In the genomic region with DNA sequence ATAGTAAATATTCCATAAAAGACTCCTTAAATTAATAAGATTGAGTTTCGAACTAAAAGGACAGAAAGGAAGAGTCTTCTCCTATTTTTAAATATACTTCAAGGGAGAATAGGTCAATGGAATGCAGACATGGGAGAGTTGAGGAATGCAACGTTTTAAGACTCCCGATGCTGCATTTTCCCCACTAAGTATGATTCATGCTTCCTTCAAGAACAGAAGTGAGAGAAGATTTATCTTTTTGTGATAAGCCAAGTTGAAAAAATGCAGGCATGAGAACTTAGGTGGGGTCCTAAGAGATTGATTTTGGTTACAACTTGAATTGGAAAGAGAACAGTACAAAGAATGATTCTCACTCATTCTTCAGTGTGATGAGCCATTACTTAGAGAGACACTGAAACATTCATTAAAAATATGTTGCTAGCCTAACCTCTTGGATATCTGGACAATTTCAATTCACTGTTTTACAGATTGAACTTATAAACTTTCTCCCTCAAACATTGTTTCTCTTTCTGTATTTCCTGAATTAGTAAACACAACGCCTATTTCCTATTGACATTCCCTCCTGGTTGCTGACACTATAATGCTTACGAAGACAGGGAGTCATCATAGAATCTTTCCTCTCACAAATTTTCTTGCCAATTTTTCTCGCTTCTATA, we compare ENCODE assay signal across 22 cellular contexts.
DNase-seq lines count a peak whose midpoint lies in the region; ATAC-seq, FAIRE-seq and TF ChIP-seq lines count a peak whose summit lies in the region.
"Had no signal": no experiment of that assay in that cellular context is flagged by ENCODE, and none has a peak within 500 bp of the region (broad histone marks: within the 10 kb centered on the region; RNA-seq: fewer than 3 reads in every experiment).

No MANE protein-coding gene starts in this region.

- no peak overlapping the region for H4K91ac ChIP-seq in H1 (replicated peaks; ENCODE audit: insufficient read length, low read length)

- CTCF ChIA-PET in H1 (lab: Charles Lee; ENCODE audit: partially characterized antibody) = no interaction called here

- no peak overlapping the region for H3K23ac ChIP-seq in H1 (ENCODE audit: insufficient read length)

- H3F3A ChIP-seq in smooth muscle cell (ENCODE audit: low read depth) = no peaks in the 10 kb centered on the region

- TF ChIP-seq RAD21 in H1 (IDR thresholded peaks at IDR 0.05 in 1 of 2, conservative IDR thresholded peaks at IDR 0.05 in 1 of 2; ENCODE audit: low read depth in 2 of 2, low read length in 2 of 2) = no peak

- no peak overlapping the region for H3K4ac ChIP-seq in H1 (replicated peaks; ENCODE audit: insufficient read length, low read depth, low read length)

- FAIRE-seq in H1 (lab: Jason Lieb, UNC) = no peak

- no peaks in the 10 kb centered on the region for H3K9me3 ChIP-seq in HUES48 (ENCODE audit: control insufficient read depth, insufficient read depth, low read length)
- H3K9me3 ChIP-seq in H1 (ENCODE audit: insufficient read depth in 2 of 2, low read depth in 1 of 2, low read length in 1 of 2) = no peaks in the 10 kb centered on the region
- no peaks in the 10 kb centered on the region for H3K9me3 ChIP-seq in smooth muscle cell (replicated peaks; ENCODE audit: low read depth)
- H3K9me3 ChIP-seq in mucosa of descending colon = peaks cover 3% of the 10 kb centered on the region
- H3K9me3 ChIP-seq: left lung, thoracic aorta had no signal

- H3K23me2 ChIP-seq in H1 (ENCODE audit: low read depth, low read length) = no peaks in the 10 kb centered on the region

- H2BK15ac ChIP-seq in H1 (ENCODE audit: low read length) = no peak overlapping the region

- TF ChIP-seq EP300 in H1 (IDR thresholded peaks at IDR 0.05; ENCODE audit: borderline replicate concordance in 1 of 2, low read depth in 2 of 2, low read length in 2 of 2) = no peak

- H2BK20ac ChIP-seq in H1 (ENCODE audit: low read length) = no peak overlapping the region

- H2AK5ac ChIP-seq in H1 (ENCODE audit: low read depth, low read length) = no peak overlapping the region

- no peaks in the 10 kb centered on the region for H3K79me1 ChIP-seq in H1 (ENCODE audit: low read depth, low read length)

- no peak overlapping the region for H2BK12ac ChIP-seq in H1 (ENCODE audit: low read depth, low read length)

- no peak overlapping the region for H4K8ac ChIP-seq in H1 (ENCODE audit: extremely low read depth, insufficient read depth, low read length)

- H2BK120ac ChIP-seq in H1 (replicated peaks; ENCODE audit: low read depth, low read length) = peak overlapping the region; percentile 90

- H3K36me3 ChIP-seq in HUES48 (ENCODE audit: control insufficient read depth, insufficient read depth, low read length) = no peaks in the 10 kb centered on the region
- H3K36me3 ChIP-seq in H1 (ENCODE audit: control insufficient read depth in 2 of 4, insufficient read depth in 4 of 4, low read length in 3 of 4) = no peaks in the 10 kb centered on the region
- H3K36me3 ChIP-seq in smooth muscle cell (ENCODE audit: low read depth) = no peaks in the 10 kb centered on the region
- H3K36me3 ChIP-seq in mucosa of descending colon (ENCODE audit: low read depth) = no peaks in the 10 kb centered on the region
- H3K36me3 ChIP-seq: left lung, thoracic aorta, WERI-Rb-1 had no signal

- 69% methylated on average over 6 of the region's 6 CpGs; no CpG with 5 or more reads in 1 of the 2 experiments for WGBS in H1 (ENCODE audit: extremely low coverage in 1 of 2, insufficient coverage in 1 of 2, insufficient read length in 1 of 2, insufficient replicate concordance in 2 of 2, low coverage in 1 of 2, low lambda C conversion rate in 2 of 2, missing lambda C conversion rate in 1 of 2), 2 experiments
- WGBS in smooth muscle cell (ENCODE audit: low lambda C conversion rate) = 32% methylated on average over 6 of the region's 6 CpGs

- DNase-seq in H1 (ENCODE audit: low read depth in 1 of 2, low spot score in 2 of 2) = no peak
- DNase-seq in kidney tubule cell (ENCODE audit: low spot score) = peak; percentile 55
- no peak for DNase-seq in smooth muscle cell (lab: John Stamatoyannopoulos, UW; ENCODE audit: unreplicated experiment)
- DNase-seq in NCI-H526 treated with DMSO at 0.1 percent for 48 hours (lab: John Stamatoyannopoulos, UW) = no peak
- no peak for DNase-seq in NCI-H524 treated with DMSO at 0.1 percent for 48 hours (lab: John Stamatoyannopoulos, UW)
- no peak for DNase-seq in mucosa of descending colon
- DNase-seq: activated CD4-positive, alpha-beta memory T cell treated with anti-CD3 and anti-CD28 coated beads, Interleukin-2, amount 10 ng/mL, durations not matched to agents 7 days and 5 days; activated naive CD4-positive, alpha-beta T cell; amygdala; DMS79 treated with DMSO at 0.1 percent for 48 hours; foreskin fibroblast; Kasumi-1; left lung; NCI-H1105 treated with DMSO at 0.1 percent for 48 hours; occipital lobe; right cardiac atrium; SHP77; T-helper 17 cell; WERI-Rb-1 had no signal

- H3K18ac ChIP-seq in H1 (ENCODE audit: extremely low read depth, low read length) = no peak overlapping the region

- H3K27ac ChIP-seq in HUES48 (ENCODE audit: low read depth, low read length) = peak overlapping the region; percentile 97
- H3K27ac ChIP-seq in H1 (ENCODE audit: low read depth, low read length) = no peak overlapping the region
- peak overlapping the region; percentile 58 for H3K27ac ChIP-seq in smooth muscle cell (ENCODE audit: low read depth)
- H3K27ac ChIP-seq: left lung, thoracic aorta, WERI-Rb-1 had no signal

- no peak overlapping the region for H3K56ac ChIP-seq in H1 (replicated peaks; ENCODE audit: insufficient read length, low read depth, low read length)

- no peak overlapping the region; the same call in 1 of the 2 replicates for H2BK5ac ChIP-seq in H1 (ENCODE audit: low read depth, low read length)

- intact Hi-C loops in mucosa of descending colon (cut with DNase I, micrococcal nuclease) = no loop called here

- H3K79me2 ChIP-seq in H1 (ENCODE audit: control insufficient read depth in 1 of 2, insufficient read depth in 2 of 2, low read length in 2 of 2) = no peaks in the 10 kb centered on the region
- no peaks in the 10 kb centered on the region for H3K79me2 ChIP-seq in smooth muscle cell (ENCODE audit: low read depth)

- H3K4me2 ChIP-seq in H1 (ENCODE audit: insufficient read depth in 1 of 2, low read depth in 2 of 2, low read length in 2 of 2) = peak overlapping the region in 1 of 2 experiments; percentile 52; a peak in 2 of 4 replicates
- peak overlapping the region; percentile 72 for H3K4me2 ChIP-seq in smooth muscle cell

- H3K14ac ChIP-seq in H1 (ENCODE audit: insufficient read length) = no peak overlapping the region

- peaks cover 18% of the 10 kb centered on the region for H3K4me1 ChIP-seq in HUES48 (ENCODE audit: control insufficient read depth, insufficient read depth, low read length)
- peaks cover 0 to 9% (median 3%) of the 10 kb centered on the region in 4 experiments; a peak in 6 of 7 replicates for H3K4me1 ChIP-seq in H1 (replicated peaks in 1 of 4; ENCODE audit: control insufficient read depth in 3 of 4, insufficient read depth in 4 of 4, low read length in 3 of 4)
- H3K4me1 ChIP-seq in smooth muscle cell (ENCODE audit: low read depth) = peaks cover 18% of the 10 kb centered on the region
- no peaks in the 10 kb centered on the region for H3K4me1 ChIP-seq in mucosa of descending colon (ENCODE audit: low read depth)
- H3K4me1 ChIP-seq: left lung had no signal

- no peak for ATAC-seq in mucosa of descending colon
- ATAC-seq: left lung; right cardiac atrium; stimulated activated memory B cell treated with anti-CD40 and anti-IgM and Interleukin-4, amounts not matched to agents 10 μg/mL and 1 μg/mL and 100 μg/mL, for 72 hours; T-helper 17 cell had no signal

- no peak overlapping the region; the same call in 1 of the 2 replicates for H2AFZ ChIP-seq in H1 (ENCODE audit: low read length)
- H2AFZ ChIP-seq in smooth muscle cell (ENCODE audit: low read depth) = no peak overlapping the region

- H3K4me3 ChIP-seq in HUES48 (ENCODE audit: low read depth, low read length) (peak overlapping the region; percentile 1; the same call in 1 of the 2 replicates), H1 (ENCODE audit: extremely low read depth in 1 of 4, insufficient read depth in 2 of 4, low read depth in 3 of 4, low read length in 4 of 4) (no peak overlapping the region; a peak in 2 of 8 replicates), smooth muscle cell (no peak overlapping the region), mucosa of descending colon (no peak overlapping the region)
- H3K4me3 ChIP-seq: left lung, thoracic aorta had no signal

- H3K9ac ChIP-seq in HUES48 (ENCODE audit: low read depth, low read length) (peak overlapping the region; percentile 50; the same call in 1 of the 2 replicates), H1 (replicated peaks in 1 of 4; ENCODE audit: extremely low read depth in 1 of 4, low read depth in 3 of 4, low read length in 3 of 4) (no peak overlapping the region), smooth muscle cell (ENCODE audit: low read depth) (no peak overlapping the region)

- H4K5ac ChIP-seq in H1 (ENCODE audit: insufficient read length, low read depth, low read length) = peak overlapping the region; percentile 90

- TF ChIP-seq CTCF in H1 (IDR thresholded peaks at IDR 0.05; ENCODE audit: control extremely low read depth in 1 of 3, insufficient read depth in 1 of 3, low read depth in 1 of 3, low read length in 3 of 3) (no peak), smooth muscle cell (IDR thresholded peaks at IDR 0.05; ENCODE audit: borderline replicate concordance, insufficient read depth, poor library complexity, severe bottlenecking) (no peak), mucosa of descending colon (IDR thresholded peaks at IDR 0.05) (no peak)

- H3K27me3 ChIP-seq in HUES48 (ENCODE audit: control insufficient read depth, insufficient read depth, low read length) (no peaks in the 10 kb centered on the region), H1 (replicated peaks in 1 of 4; ENCODE audit: control insufficient read depth in 3 of 4, extremely low read depth in 1 of 4, insufficient read depth in 3 of 4, low read length in 3 of 4) (no peaks in the 10 kb centered on the region), smooth muscle cell (ENCODE audit: low read depth) (no peaks in the 10 kb centered on the region)
- H3K27me3 ChIP-seq: left lung had no signal

- H4K20me1 ChIP-seq in H1 (replicated peaks in 1 of 2; ENCODE audit: control insufficient read depth in 1 of 2, insufficient read depth in 2 of 2, low read length in 2 of 2) (no peaks in the 10 kb centered on the region), smooth muscle cell (ENCODE audit: low read depth) (no peaks in the 10 kb centered on the region)

- POLR2A ChIA-PET in H1 (lab: Charles Lee; ENCODE audit: partially characterized antibody) = no interaction called here

- no peak for TF ChIP-seq POLR2A in H1 (IDR thresholded peaks at IDR 0.05; ENCODE audit: control extremely low read depth in 1 of 2, low read depth in 2 of 2, low read length in 2 of 2)

TF ChIP-seq in H1, 55 proteins besides CTCF, POLR2A, EP300 and RAD21:
- TF ChIP-seq SP4 (IDR thresholded peaks at IDR 0.05; ENCODE audit: low read length) (no peak), HDAC6 (IDR thresholded peaks at IDR 0.05; ENCODE audit: low read depth, low read length) (no peak), KDM4A (IDR thresholded peaks at IDR 0.05; ENCODE audit: low read depth, low read length, severe bottlenecking) (no peak), CBX5 (IDR thresholded peaks at IDR 0.05; ENCODE audit: low read depth, low read length) (no peak), CREB1 (IDR thresholded peaks at IDR 0.05) (no peak), BACH1 (IDR thresholded peaks at IDR 0.05; ENCODE audit: low read length) (no peak)
